ENCODE assay signal across 11 cellular contexts in the genomic region with DNA sequence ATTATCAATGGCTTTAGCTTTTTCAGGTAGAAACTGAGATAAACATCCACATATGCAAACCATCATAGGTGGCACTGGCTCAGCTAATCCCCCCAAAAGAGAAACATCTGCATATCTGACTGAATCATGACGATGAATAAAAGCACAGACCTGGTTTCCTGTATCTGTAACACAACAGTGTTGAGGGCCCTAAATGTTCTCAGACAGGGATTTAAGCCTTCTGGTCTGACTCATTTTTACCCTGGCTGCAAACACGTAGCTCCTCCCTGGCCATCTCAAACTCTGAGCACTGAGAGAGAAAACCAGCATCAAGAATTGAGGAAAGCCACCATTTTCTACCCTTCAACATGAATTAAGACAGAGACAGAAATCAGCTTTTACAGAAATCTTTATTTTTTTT. TPM values are rescaled to one million over a fixed set of nuclear protein-coding genes. Genes with fewer than 3 reads are reported as not detected.
A peak's percentile ranks its signal among the peaks of the same experiment; 100 is the strongest.
DNase-seq lines count a peak whose midpoint lies in the region; ATAC-seq, FAIRE-seq and TF ChIP-seq lines count a peak whose summit lies in the region.
"Had no signal": no experiment of that assay in that cellular context is flagged by ENCODE, and none has a peak within 500 bp of the region (broad histone marks: within the 10 kb centered on the region; RNA-seq: fewer than 3 reads in every experiment).

No MANE protein-coding gene starts in this region.

- H3K4me1 ChIP-seq in vagina: peaks cover 10% of the 10 kb centered on the region

- peak overlapping the region; percentile 43 for H3K27ac ChIP-seq in vagina
- H3K27ac ChIP-seq: BLaER1, SK-N-MC had no signal

- peaks cover 40% of the 10 kb centered on the region for H3K36me3 Mint-ChIP-seq in activated T-cell treated with anti-CD3 and anti-CD28 coated beads, Interleukin-2, amount 50 U/mL, for 4 hours (ENCODE audit: insufficient read depth)

- TF ChIP-seq POLR2A in vagina (IDR thresholded peaks at IDR 0.05): no peak

- H3K36me3 ChIP-seq in vagina: peaks cover 0 to 33% of the 10 kb centered on the region in 2 donors

- H3K27me3 ChIP-seq in vagina: no peaks in the 10 kb centered on the region
- H3K27me3 ChIP-seq: BLaER1 had no signal

- no peaks in the 10 kb centered on the region for H3K9me3 ChIP-seq in vagina
- H3K9me3 ChIP-seq: BLaER1 had no signal

- H3K4me1 Mint-ChIP-seq in activated T-cell treated with anti-CD3 and anti-CD28 coated beads, Interleukin-2, amount 50 U/mL, for 4 hours (ENCODE audit: low read depth): peaks cover 81% of the 10 kb centered on the region

- no peaks in the 10 kb centered on the region for H3K9me3 Mint-ChIP-seq in activated T-cell treated with anti-CD3 and anti-CD28 coated beads, Interleukin-2, amount 50 U/mL, for 4 hours

- TF ChIP-seq CTCF in fibroblast of the aortic adventitia (IDR thresholded peaks at IDR 0.05; ENCODE audit: insufficient read depth, low read length) (no peak), vagina (IDR thresholded peaks at IDR 0.05) (no peak)

- H3K4me3 Mint-ChIP-seq in activated T-cell treated with anti-CD3 and anti-CD28 coated beads, Interleukin-2, amount 50 U/mL, for 4 hours: peak overlapping the region; percentile 67

- H3K27me3 Mint-ChIP-seq in activated T-cell treated with anti-CD3 and anti-CD28 coated beads, Interleukin-2, amount 50 U/mL, for 4 hours (ENCODE audit: low read depth): no peaks in the 10 kb centered on the region

- intact Hi-C loops in vagina (cut with DNase I): no loop called here

- H3K4me3 ChIP-seq in fibroblast of the aortic adventitia (ENCODE audit: low read depth, low read length) (no peak overlapping the region), vagina (no peak overlapping the region)
- H3K4me3 ChIP-seq: BLaER1, SK-N-MC had no signal

- peak; percentile 76 for ATAC-seq in activated T-cell treated with anti-CD3 and anti-CD28 coated beads, Interleukin-2, amount 50 U/mL, for 4 hours
- no peak for ATAC-seq in GM21423 (IDR thresholded peaks at IDR 0.05; ENCODE audit: unreplicated experiment)

- FAIRE-seq in frontal cortex (lab: Jason Lieb, UNC): no peak
- FAIRE-seq: kidney had no signal

- DNase-seq in stimulated activated CD4-positive, alpha-beta T cell treated with anti-CD3 and anti-CD28 coated beads, Interleukin-1b, Interleukin-23, amount 100 ng/mL, for 48 hours: peak; percentile 56
- no peak for DNase-seq in stimulated activated CD4-positive, alpha-beta T cell treated with anti-CD3 and anti-CD28 coated beads, Interleukin-12 subunit alpha, Interleukin-12 subunit beta, amount 100 ng/mL, for 4 hours
- DNase-seq in activated T-cell treated with anti-CD3 and anti-CD28 coated beads, Interleukin-2, amount 50 U/mL, for 4 hours: peak; percentile 28
- peak; percentile 67 for DNase-seq in fibroblast of the aortic adventitia (ENCODE audit: low read depth)
- DNase-seq in vagina (ENCODE audit: extremely low spot score in 2 of 2): no peak
- no peak for DNase-seq in frontal cortex (ENCODE audit: low spot score in 2 of 2)
- DNase-seq in ecto neural progenitor cell (ENCODE audit: low spot score): no peak
- DNase-seq: kidney had no signal

RNA-seq across cellular contexts. Expression of gene GLB1, which starts 35.2 kb away (rescaled TPM):
- 10 to 100 TPM; 25.1 to 37.7 (median 34.2) TPM for total RNA-seq in activated T-cell treated with anti-CD3 and anti-CD28 coated beads, Interleukin-2, amount 50 U/mL, for 4 hours
- total RNA-seq in fibroblast of the aortic adventitia (ENCODE audit: low replicate concordance): 49.5 and 136 TPM in 2 replicates
- 31.2 TPM for total RNA-seq in vagina
- total RNA-seq in frontal cortex: 11.4 TPM

RNA-seq across cellular contexts. Expression of gene TMPPE, which starts 35.2 kb away (rescaled TPM):
- 10 to 100 TPM; 11.5 to 14.5 (median 11.6) TPM for total RNA-seq in activated T-cell treated with anti-CD3 and anti-CD28 coated beads, Interleukin-2, amount 50 U/mL, for 4 hours
- total RNA-seq in fibroblast of the aortic adventitia (ENCODE audit: low replicate concordance): 2.2 and 5.7 TPM in 2 replicates
- 4.4 TPM for total RNA-seq in vagina
- 2.9 TPM for total RNA-seq in frontal cortex

RNA-seq across cellular contexts. Expression of gene CRTAP, which starts 52.0 kb away (rescaled TPM):
- 10 to 100 TPM; 16.3 to 21.9 (median 21.7) TPM for total RNA-seq in activated T-cell treated with anti-CD3 and anti-CD28 coated beads, Interleukin-2, amount 50 U/mL, for 4 hours
- total RNA-seq in fibroblast of the aortic adventitia (ENCODE audit: low replicate concordance) (109 and 323 TPM in 2 replicates), vagina (272 TPM), frontal cortex (9.8 TPM)

Comparison
In these comparisons a context has a peak if more than half of its experiments do, and no peak if none do; other contexts are left out.
1. DNase-seq: peak in stimulated activated CD4-positive, alpha-beta T cell treated with anti-CD3 and anti-CD28 coated beads, Interleukin-1b, Interleukin-23, amount 100 ng/mL, for 48 hours (single experiment), activated T-cell treated with anti-CD3 and anti-CD28 coated beads, Interleukin-2, amount 50 U/mL, for 4 hours (single experiment) and fibroblast of the aortic adventitia (single experiment); none in stimulated activated CD4-positive, alpha-beta T cell treated with anti-CD3 and anti-CD28 coated beads, Interleukin-12 subunit alpha, Interleukin-12 subunit beta, amount 100 ng/mL, for 4 hours (single experiment), vagina (0 of 2), frontal cortex (0 of 2) and ecto neural progenitor cell (single experiment).